1 cellular context compared by ENCODE assay signal in the genomic region with DNA sequence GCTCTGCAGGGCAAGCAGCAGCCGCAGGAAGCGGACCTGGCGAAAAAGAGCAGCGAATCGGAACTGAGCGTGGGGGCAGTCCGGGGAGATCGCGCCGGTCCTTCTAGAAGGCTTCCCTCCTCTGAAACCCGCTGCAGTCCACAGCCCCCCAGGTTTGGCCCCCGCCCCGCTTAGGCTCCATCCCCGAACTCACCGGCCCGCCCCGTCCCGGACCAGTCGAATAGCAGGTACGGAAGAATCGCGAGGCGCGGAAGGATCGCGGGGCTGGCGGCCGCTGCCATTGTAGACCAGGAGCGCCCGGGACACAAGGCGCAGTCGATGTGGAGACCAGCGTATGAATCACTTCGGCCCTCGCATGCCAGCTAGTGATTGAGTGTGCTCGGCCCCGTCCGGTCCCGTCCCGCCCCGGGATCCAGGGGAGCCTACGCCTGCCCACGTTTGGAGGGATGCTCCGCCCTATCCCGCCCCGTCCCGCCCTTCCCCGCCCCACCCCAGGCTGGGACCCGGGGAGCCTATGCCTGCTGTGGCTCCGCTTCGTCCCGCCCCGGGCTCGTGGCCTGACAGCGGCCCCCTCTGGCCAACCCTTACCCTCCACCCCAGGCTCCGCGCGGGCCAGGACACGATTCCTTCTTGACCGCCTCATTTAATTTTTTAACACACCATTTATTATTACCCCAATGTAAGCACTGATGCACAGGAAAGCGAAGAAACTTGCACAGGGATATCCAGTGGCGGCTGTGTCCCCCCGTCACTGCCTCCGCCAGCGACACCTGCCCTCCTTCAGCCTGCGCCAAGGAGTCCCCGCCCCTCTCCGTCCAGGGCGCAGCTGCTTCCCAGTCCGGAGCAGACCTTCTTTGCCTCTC.
TF ChIP-seq lines count a peak whose summit lies in the region.

Gene ULBP3 (minus strand): TSS at position 336 of the 863 bp plus-strand sequence. CDS start 55 bp downstream, at position 281.

TF ChIP-seq in A549, 52 proteins besides CTCF, POLR2A, EP300 and RAD21 (continued from another document):
- TF ChIP-seq, protein P1, sequence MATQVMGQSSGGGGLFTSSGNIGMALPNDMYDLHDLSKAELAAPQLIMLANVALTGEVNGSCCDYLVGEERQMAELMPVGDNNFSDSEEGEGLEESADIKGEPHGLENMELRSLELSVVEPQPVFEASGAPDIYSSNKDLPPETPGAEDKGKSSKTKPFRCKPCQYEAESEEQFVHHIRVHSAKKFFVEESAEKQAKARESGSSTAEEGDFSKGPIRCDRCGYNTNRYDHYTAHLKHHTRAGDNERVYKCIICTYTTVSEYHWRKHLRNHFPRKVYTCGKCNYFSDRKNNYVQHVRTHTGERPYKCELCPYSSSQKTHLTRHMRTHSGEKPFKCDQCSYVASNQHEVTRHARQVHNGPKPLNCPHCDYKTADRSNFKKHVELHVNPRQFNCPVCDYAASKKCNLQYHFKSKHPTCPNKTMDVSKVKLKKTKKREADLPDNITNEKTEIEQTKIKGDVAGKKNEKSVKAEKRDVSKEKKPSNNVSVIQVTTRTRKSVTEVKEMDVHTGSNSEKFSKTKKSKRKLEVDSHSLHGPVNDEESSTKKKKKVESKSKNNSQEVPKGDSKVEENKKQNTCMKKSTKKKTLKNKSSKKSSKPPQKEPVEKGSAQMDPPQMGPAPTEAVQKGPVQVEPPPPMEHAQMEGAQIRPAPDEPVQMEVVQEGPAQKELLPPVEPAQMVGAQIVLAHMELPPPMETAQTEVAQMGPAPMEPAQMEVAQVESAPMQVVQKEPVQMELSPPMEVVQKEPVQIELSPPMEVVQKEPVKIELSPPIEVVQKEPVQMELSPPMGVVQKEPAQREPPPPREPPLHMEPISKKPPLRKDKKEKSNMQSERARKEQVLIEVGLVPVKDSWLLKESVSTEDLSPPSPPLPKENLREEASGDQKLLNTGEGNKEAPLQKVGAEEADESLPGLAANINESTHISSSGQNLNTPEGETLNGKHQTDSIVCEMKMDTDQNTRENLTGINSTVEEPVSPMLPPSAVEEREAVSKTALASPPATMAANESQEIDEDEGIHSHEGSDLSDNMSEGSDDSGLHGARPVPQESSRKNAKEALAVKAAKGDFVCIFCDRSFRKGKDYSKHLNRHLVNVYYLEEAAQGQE (IDR thresholded peaks at IDR 0.05): peak; percentile 74
- TF ChIP-seq HES2 (IDR thresholded peaks at IDR 0.05): no peak
- TF ChIP-seq NPAS2 (CRISPR knock-in tag; IDR thresholded peaks at IDR 0.05; ENCODE audit: borderline replicate concordance): no peak
- TF ChIP-seq TP53 (CRISPR knock-in tag; IDR thresholded peaks at IDR 0.05): no peak
- TF ChIP-seq GATA3 (IDR thresholded peaks at IDR 0.05; ENCODE audit: borderline replicate concordance): no peak
- no peak for TF ChIP-seq HOXB13 (CRISPR knock-in tag; IDR thresholded peaks at IDR 0.05; ENCODE audit: low read depth)
- no peak for TF ChIP-seq EHF (CRISPR knock-in tag; IDR thresholded peaks at IDR 0.05)
- no peak for TF ChIP-seq CBX2 (IDR thresholded peaks at IDR 0.05; ENCODE audit: borderline replicate concordance, low read depth)
- no peak for TF ChIP-seq ZSCAN20 (CRISPR knock-in tag; IDR thresholded peaks at IDR 0.05)
- peak; percentile 45; the same call in 1 of the 2 replicates for TF ChIP-seq PHF8 (IDR thresholded peaks at IDR 0.05; ENCODE audit: borderline replicate concordance, low read depth)
- no peak for TF ChIP-seq HDAC2 (IDR thresholded peaks at IDR 0.05)
- TF ChIP-seq FOSL2 (IDR thresholded peaks at IDR 0.05): no peak
- TF ChIP-seq FOSL2 (CRISPR knock-in tag; IDR thresholded peaks at IDR 0.05): peak; percentile 60
- TF ChIP-seq JUN (IDR thresholded peaks at IDR 0.05): peak in 1 of 2 experiments; percentile 61; a peak in 2 of 5 replicates
- TF ChIP-seq ZNF302 (CRISPR knock-in tag; IDR thresholded peaks at IDR 0.05): no peak
- no peak for TF ChIP-seq SREBF2 (IDR thresholded peaks at IDR 0.05)
- TF ChIP-seq RNF2 (IDR thresholded peaks at IDR 0.05; ENCODE audit: borderline replicate concordance, low read depth): no peak
- TF ChIP-seq PBX3 (IDR thresholded peaks at IDR 0.05): no peak
- TF ChIP-seq ELK1 (IDR thresholded peaks at IDR 0.05; ENCODE audit: low read depth, low read length): no peak
- TF ChIP-seq CHD2 (IDR thresholded peaks at IDR 0.05; ENCODE audit: low read length, partially characterized antibody): peak; percentile 79
- TF ChIP-seq HEYL (CRISPR knock-in tag; IDR thresholded peaks at IDR 0.05): no peak
- TF ChIP-seq MYC (IDR thresholded peaks at IDR 0.05; ENCODE audit: borderline replicate concordance, low read length): no peak
- TF ChIP-seq JUNB (IDR thresholded peaks at IDR 0.05): no peak
- TF ChIP-seq MAX (IDR thresholded peaks at IDR 0.05): peak; percentile 57
- TF ChIP-seq CHD4 (IDR thresholded peaks at IDR 0.05; ENCODE audit: borderline replicate concordance): no peak
- TF ChIP-seq, protein P2, sequence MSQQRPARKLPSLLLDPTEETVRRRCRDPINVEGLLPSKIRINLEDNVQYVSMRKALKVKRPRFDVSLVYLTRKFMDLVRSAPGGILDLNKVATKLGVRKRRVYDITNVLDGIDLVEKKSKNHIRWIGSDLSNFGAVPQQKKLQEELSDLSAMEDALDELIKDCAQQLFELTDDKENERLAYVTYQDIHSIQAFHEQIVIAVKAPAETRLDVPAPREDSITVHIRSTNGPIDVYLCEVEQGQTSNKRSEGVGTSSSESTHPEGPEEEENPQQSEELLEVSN (IDR thresholded peaks at IDR 0.05; ENCODE audit: borderline replicate concordance, low read depth): no peak; the same call in 1 of the 2 replicates
- TF ChIP-seq TFCP2L1 (CRISPR knock-in tag; IDR thresholded peaks at IDR 0.05): no peak
- no peak for TF ChIP-seq POLR2AphosphoS2 (conservative IDR thresholded peaks at IDR 0.05; ENCODE audit: low read length)
- TF ChIP-seq RARB (CRISPR knock-in tag; IDR thresholded peaks at IDR 0.05): no peak
- no peak for TF ChIP-seq MAFK (IDR thresholded peaks at IDR 0.05; ENCODE audit: partially characterized antibody)
- TF ChIP-seq ESRRA (IDR thresholded peaks at IDR 0.05; ENCODE audit: borderline replicate concordance, low read length): no peak
- TF ChIP-seq HOXA7 (CRISPR knock-in tag; IDR thresholded peaks at IDR 0.05): no peak
- TF ChIP-seq, protein P3, sequence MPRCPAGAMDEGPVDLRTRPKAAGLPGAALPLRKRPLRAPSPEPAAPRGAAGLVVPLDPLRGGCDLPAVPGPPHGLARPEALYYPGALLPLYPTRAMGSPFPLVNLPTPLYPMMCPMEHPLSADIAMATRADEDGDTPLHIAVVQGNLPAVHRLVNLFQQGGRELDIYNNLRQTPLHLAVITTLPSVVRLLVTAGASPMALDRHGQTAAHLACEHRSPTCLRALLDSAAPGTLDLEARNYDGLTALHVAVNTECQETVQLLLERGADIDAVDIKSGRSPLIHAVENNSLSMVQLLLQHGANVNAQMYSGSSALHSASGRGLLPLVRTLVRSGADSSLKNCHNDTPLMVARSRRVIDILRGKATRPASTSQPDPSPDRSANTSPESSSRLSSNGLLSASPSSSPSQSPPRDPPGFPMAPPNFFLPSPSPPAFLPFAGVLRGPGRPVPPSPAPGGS (IDR thresholded peaks at IDR 0.05): no peak
- TF ChIP-seq RCOR1 (IDR thresholded peaks at IDR 0.05; ENCODE audit: low read depth, low read length): no peak
